1 cellular context compared by ENCODE assay signal in the genomic region with DNA sequence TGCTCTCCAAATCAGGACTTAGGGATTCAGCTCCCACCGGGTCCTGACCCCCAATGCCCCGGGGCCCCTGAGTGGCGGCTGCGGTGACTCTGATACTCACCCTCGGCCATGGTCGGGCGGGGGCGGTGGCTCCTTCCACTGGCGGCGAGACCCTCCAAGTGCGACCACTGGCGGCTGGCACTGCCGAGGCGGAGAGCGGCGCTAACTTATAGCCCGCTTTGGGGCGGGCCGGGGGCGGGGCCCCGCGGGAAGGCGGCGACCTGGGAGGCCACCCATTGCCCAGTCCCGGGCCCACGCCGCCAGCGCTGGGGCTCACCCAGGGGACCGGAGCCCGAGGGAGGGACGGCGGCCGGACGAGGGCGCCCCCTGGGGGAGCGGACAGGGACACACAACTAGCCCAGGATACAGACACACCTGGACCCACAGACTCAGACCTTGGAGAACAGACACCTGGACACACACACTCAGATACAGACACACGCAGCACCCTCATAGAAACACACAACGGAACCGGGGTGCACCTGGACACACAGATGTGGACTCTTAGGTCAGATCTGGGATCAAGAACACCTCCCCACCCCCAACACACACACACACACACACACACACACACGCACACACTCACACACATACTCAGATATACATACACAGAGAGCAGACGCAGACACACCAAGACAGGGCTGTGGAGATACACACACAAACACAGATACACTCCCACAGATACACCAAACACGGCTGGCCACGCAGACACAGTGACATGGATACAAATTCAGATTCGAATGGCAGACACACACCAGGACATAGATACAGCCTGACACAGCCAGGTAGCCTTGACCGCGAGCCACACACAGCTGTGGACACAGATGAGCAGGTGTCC.
TF ChIP-seq lines count a peak whose summit lies in the region.

Gene TGM2 (minus strand): TSS at position 182 of the 877 bp plus-strand sequence. CDS start 72 bp downstream, at position 110.

TF ChIP-seq in K562, 482 proteins besides CTCF, POLR2A, EP300 and RAD21 (continued from another document and continues in another):
- TF ChIP-seq TSHZ1 (CRISPR knock-in tag; IDR thresholded peaks at IDR 0.05) (no peak), ZNF778 (CRISPR knock-in tag; IDR thresholded peaks at IDR 0.05) (no peak), ARID1B (IDR thresholded peaks at IDR 0.05) (peak; percentile 65), YY1 (IDR thresholded peaks at IDR 0.05; ENCODE audit: borderline replicate concordance in 1 of 3, control insufficient read depth in 1 of 3, extremely low read depth in 1 of 3, insufficient read depth in 3 of 3, insufficient read length in 1 of 3, insufficient replicate concordance in 2 of 3, low read depth in 1 of 3, low read length in 2 of 3) (peak in 2 of 3 experiments; percentile 41 to 51), POLR3A (IDR thresholded peaks at IDR 0.05; ENCODE audit: borderline replicate concordance, extremely low read depth, insufficient read depth, insufficient read length) (no peak), USF2 (CRISPR knock-in tag; IDR thresholded peaks at IDR 0.05) (no peak), NFRKB (IDR thresholded peaks at IDR 0.05; ENCODE audit: low read depth) (no peak), MTF1 (CRISPR knock-in tag; IDR thresholded peaks at IDR 0.05; ENCODE audit: borderline replicate concordance) (no peak), ZNF699 (CRISPR knock-in tag; IDR thresholded peaks at IDR 0.05; ENCODE audit: insufficient replicate concordance) (no peak), CBX5 (IDR thresholded peaks at IDR 0.05; ENCODE audit: borderline replicate concordance, low read depth) (no peak), MCM7 (IDR thresholded peaks at IDR 0.05) (no peak), ZC3H8 (IDR thresholded peaks at IDR 0.05) (0 out of 2 replicates have a peak, but pooled peaks have one; percentile 26), NR1H2 (CRISPR knock-in tag; IDR thresholded peaks at IDR 0.05) (0 out of 2 replicates have a peak, but pooled peaks have one; percentile 63), PHF8 (IDR thresholded peaks at IDR 0.05; ENCODE audit: borderline replicate concordance, low read length) (peak; percentile 54; the same call in 1 of the 2 replicates), ZKSCAN8 (CRISPR knock-in tag; IDR thresholded peaks at IDR 0.05) (no peak), ZNF551 (CRISPR knock-in tag; IDR thresholded peaks at IDR 0.05) (no peak), ZNF589 (CRISPR knock-in tag; IDR thresholded peaks at IDR 0.05; ENCODE audit: low read depth) (no peak)
- TF ChIP-seq, protein P1, sequence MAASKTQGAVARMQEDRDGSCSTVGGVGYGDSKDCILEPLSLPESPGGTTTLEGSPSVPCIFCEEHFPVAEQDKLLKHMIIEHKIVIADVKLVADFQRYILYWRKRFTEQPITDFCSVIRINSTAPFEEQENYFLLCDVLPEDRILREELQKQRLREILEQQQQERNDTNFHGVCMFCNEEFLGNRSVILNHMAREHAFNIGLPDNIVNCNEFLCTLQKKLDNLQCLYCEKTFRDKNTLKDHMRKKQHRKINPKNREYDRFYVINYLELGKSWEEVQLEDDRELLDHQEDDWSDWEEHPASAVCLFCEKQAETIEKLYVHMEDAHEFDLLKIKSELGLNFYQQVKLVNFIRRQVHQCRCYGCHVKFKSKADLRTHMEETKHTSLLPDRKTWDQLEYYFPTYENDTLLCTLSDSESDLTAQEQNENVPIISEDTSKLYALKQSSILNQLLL (CRISPR knock-in tag; IDR thresholded peaks at IDR 0.05; ENCODE audit: borderline replicate concordance), result no peak
- TF ChIP-seq, protein P2, sequence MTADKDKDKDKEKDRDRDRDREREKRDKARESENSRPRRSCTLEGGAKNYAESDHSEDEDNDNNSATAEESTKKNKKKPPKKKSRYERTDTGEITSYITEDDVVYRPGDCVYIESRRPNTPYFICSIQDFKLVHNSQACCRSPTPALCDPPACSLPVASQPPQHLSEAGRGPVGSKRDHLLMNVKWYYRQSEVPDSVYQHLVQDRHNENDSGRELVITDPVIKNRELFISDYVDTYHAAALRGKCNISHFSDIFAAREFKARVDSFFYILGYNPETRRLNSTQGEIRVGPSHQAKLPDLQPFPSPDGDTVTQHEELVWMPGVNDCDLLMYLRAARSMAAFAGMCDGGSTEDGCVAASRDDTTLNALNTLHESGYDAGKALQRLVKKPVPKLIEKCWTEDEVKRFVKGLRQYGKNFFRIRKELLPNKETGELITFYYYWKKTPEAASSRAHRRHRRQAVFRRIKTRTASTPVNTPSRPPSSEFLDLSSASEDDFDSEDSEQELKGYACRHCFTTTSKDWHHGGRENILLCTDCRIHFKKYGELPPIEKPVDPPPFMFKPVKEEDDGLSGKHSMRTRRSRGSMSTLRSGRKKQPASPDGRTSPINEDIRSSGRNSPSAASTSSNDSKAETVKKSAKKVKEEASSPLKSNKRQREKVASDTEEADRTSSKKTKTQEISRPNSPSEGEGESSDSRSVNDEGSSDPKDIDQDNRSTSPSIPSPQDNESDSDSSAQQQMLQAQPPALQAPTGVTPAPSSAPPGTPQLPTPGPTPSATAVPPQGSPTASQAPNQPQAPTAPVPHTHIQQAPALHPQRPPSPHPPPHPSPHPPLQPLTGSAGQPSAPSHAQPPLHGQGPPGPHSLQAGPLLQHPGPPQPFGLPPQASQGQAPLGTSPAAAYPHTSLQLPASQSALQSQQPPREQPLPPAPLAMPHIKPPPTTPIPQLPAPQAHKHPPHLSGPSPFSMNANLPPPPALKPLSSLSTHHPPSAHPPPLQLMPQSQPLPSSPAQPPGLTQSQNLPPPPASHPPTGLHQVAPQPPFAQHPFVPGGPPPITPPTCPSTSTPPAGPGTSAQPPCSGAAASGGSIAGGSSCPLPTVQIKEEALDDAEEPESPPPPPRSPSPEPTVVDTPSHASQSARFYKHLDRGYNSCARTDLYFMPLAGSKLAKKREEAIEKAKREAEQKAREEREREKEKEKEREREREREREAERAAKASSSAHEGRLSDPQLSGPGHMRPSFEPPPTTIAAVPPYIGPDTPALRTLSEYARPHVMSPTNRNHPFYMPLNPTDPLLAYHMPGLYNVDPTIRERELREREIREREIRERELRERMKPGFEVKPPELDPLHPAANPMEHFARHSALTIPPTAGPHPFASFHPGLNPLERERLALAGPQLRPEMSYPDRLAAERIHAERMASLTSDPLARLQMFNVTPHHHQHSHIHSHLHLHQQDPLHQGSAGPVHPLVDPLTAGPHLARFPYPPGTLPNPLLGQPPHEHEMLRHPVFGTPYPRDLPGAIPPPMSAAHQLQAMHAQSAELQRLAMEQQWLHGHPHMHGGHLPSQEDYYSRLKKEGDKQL (CRISPR knock-in tag; IDR thresholded peaks at IDR 0.05; ENCODE audit: borderline replicate concordance), result no peak
- TF ChIP-seq, protein P3, sequence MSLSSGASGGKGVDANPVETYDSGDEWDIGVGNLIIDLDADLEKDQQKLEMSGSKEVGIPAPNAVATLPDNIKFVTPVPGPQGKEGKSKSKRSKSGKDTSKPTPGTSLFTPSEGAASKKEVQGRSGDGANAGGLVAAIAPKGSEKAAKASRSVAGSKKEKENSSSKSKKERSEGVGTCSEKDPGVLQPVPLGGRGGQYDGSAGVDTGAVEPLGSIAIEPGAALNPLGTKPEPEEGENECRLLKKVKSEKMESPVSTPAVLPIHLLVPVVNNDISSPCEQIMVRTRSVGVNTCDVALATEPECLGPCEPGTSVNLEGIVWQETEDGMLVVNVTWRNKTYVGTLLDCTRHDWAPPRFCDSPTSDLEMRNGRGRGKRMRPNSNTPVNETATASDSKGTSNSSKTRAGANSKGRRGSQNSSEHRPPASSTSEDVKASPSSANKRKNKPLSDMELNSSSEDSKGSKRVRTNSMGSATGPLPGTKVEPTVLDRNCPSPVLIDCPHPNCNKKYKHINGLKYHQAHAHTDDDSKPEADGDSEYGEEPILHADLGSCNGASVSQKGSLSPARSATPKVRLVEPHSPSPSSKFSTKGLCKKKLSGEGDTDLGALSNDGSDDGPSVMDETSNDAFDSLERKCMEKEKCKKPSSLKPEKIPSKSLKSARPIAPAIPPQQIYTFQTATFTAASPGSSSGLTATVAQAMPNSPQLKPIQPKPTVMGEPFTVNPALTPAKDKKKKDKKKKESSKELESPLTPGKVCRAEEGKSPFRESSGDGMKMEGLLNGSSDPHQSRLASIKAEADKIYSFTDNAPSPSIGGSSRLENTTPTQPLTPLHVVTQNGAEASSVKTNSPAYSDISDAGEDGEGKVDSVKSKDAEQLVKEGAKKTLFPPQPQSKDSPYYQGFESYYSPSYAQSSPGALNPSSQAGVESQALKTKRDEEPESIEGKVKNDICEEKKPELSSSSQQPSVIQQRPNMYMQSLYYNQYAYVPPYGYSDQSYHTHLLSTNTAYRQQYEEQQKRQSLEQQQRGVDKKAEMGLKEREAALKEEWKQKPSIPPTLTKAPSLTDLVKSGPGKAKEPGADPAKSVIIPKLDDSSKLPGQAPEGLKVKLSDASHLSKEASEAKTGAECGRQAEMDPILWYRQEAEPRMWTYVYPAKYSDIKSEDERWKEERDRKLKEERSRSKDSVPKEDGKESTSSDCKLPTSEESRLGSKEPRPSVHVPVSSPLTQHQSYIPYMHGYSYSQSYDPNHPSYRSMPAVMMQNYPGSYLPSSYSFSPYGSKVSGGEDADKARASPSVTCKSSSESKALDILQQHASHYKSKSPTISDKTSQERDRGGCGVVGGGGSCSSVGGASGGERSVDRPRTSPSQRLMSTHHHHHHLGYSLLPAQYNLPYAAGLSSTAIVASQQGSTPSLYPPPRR (CRISPR knock-in tag; IDR thresholded peaks at IDR 0.05; ENCODE audit: borderline replicate concordance), result no peak
- TF ChIP-seq, protein P4, sequence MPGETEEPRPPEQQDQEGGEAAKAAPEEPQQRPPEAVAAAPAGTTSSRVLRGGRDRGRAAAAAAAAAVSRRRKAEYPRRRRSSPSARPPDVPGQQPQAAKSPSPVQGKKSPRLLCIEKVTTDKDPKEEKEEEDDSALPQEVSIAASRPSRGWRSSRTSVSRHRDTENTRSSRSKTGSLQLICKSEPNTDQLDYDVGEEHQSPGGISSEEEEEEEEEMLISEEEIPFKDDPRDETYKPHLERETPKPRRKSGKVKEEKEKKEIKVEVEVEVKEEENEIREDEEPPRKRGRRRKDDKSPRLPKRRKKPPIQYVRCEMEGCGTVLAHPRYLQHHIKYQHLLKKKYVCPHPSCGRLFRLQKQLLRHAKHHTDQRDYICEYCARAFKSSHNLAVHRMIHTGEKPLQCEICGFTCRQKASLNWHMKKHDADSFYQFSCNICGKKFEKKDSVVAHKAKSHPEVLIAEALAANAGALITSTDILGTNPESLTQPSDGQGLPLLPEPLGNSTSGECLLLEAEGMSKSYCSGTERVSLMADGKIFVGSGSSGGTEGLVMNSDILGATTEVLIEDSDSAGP (CRISPR knock-in tag; IDR thresholded peaks at IDR 0.05), result no peak
- TF ChIP-seq, protein P5, sequence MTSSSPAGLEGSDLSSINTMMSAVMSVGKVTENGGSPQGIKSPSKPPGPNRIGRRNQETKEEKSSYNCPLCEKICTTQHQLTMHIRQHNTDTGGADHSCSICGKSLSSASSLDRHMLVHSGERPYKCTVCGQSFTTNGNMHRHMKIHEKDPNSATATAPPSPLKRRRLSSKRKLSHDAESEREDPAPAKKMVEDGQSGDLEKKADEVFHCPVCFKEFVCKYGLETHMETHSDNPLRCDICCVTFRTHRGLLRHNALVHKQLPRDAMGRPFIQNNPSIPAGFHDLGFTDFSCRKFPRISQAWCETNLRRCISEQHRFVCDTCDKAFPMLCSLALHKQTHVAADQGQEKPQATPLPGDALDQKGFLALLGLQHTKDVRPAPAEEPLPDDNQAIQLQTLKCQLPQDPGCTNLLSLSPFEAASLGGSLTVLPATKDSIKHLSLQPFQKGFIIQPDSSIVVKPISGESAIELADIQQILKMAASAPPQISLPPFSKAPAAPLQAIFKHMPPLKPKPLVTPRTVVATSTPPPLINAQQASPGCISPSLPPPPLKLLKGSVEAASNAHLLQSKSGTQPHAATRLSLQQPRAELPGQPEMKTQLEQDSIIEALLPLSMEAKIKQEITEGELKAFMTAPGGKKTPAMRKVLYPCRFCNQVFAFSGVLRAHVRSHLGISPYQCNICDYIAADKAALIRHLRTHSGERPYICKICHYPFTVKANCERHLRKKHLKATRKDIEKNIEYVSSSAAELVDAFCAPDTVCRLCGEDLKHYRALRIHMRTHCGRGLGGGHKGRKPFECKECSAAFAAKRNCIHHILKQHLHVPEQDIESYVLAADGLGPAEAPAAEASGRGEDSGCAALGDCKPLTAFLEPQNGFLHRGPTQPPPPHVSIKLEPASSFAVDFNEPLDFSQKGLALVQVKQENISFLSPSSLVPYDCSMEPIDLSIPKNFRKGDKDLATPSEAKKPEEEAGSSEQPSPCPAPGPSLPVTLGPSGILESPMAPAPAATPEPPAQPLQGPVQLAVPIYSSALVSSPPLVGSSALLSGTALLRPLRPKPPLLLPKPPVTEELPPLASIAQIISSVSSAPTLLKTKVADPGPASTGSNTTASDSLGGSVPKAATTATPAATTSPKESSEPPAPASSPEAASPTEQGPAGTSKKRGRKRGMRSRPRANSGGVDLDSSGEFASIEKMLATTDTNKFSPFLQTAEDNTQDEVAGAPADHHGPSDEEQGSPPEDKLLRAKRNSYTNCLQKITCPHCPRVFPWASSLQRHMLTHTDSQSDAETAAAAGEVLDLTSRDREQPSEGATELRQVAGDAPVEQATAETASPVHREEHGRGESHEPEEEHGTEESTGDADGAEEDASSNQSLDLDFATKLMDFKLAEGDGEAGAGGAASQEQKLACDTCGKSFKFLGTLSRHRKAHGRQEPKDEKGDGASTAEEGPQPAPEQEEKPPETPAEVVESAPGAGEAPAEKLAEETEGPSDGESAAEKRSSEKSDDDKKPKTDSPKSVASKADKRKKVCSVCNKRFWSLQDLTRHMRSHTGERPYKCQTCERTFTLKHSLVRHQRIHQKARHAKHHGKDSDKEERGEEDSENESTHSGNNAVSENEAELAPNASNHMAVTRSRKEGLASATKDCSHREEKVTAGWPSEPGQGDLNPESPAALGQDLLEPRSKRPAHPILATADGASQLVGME (CRISPR knock-in tag; IDR thresholded peaks at IDR 0.05), result no peak
